ENCODE assay signal across 8 cellular contexts in genomic region chr14:78598046-78598652, GRCh38.
DNase-seq lines count a peak whose midpoint lies in the region; ATAC-seq and TF ChIP-seq lines count a peak whose summit lies in the region.

No MANE protein-coding gene starts in this region.

- no peaks in the 10 kb centered on the region for H3K9me3 ChIP-seq in Caco-2

- no peak overlapping the region for H3K4me3 Mint-ChIP-seq in Caco-2 (ENCODE audit: unreplicated experiment)
- H3K4me3 Mint-ChIP-seq in natural killer cell treated with Interleukin-12 subunit alpha and Interleukin-12 subunit beta and Interleukin-15 and Interleukin-18, amount 100 ng/mL, for 72 hours = no peak overlapping the region
- no peak overlapping the region for H3K4me3 Mint-ChIP-seq in type B pancreatic cell

- DNase-seq in Caco-2 (peak; percentile 51 to 63), NCI-H69 (lab: John Stamatoyannopoulos, UW) (peak; percentile 84), fibroblast of mammary gland (ENCODE audit: low read depth) (peak; percentile 52), type B pancreatic cell (ENCODE audit: extremely low spot score, unreplicated experiment) (no peak)
- DNase-seq in activated CD8-positive, alpha-beta memory T cell treated with anti-CD3 and anti-CD28 coated beads, Interleukin-2, amount 50 U/mL, for 24 hours (ENCODE audit: extremely low read depth) = peak; percentile 14
- DNase-seq in natural killer cell treated with Interleukin-12 subunit alpha and Interleukin-12 subunit beta and Interleukin-15 and Interleukin-18, amount 100 ng/mL, for 72 hours (ENCODE audit: low spot score) = peak; percentile 68

- H3K27me3 Mint-ChIP-seq in Caco-2 (ENCODE audit: insufficient read depth, unreplicated experiment) = peaks cover 13% of the 10 kb centered on the region
- H3K27me3 Mint-ChIP-seq in natural killer cell treated with Interleukin-12 subunit alpha and Interleukin-12 subunit beta and Interleukin-15 and Interleukin-18, amount 100 ng/mL, for 72 hours = peaks cover 5 to 17% of the 10 kb centered on the region in 2 donors
- H3K27me3 Mint-ChIP-seq in type B pancreatic cell = peaks cover 28% of the 10 kb centered on the region

- BruUV-seq in Caco-2 (replicated peaks; lab: Mats Ljungman, UMichigan) = no TSS peak

- H3K4me1 ChIP-seq in Caco-2 = no peaks in the 10 kb centered on the region

- intact Hi-C loops in Caco-2 (cut with micrococcal nuclease; ENCODE audit: unreplicated experiment) = loop anchor here (1.0 to 10.0 kb wide), 4 partner anchors 150 to 941 kb away; no protein-coding TSS in a partner anchor

- H3K4me3 ChIP-seq in Caco-2 (ENCODE audit: low read depth, low read length) (no peak overlapping the region), fibroblast of mammary gland (ENCODE audit: control insufficient read depth, low read depth, low read length) (no peak overlapping the region)

- CTCF ChIA-PET in Caco-2 (lab: Charles Lee) = interaction anchor here (0.6 kb wide), 1 partner anchor 1569 kb away, joined by 5 read pairs; no protein-coding TSS in a partner anchor

- H3K27ac Mint-ChIP-seq in Caco-2 (ENCODE audit: unreplicated experiment) = no peak overlapping the region
- H3K27ac Mint-ChIP-seq in natural killer cell treated with Interleukin-12 subunit alpha and Interleukin-12 subunit beta and Interleukin-15 and Interleukin-18, amount 100 ng/mL, for 72 hours = no peak overlapping the region
- no peak overlapping the region for H3K27ac Mint-ChIP-seq in type B pancreatic cell

- H3K9me3 Mint-ChIP-seq in Caco-2 (ENCODE audit: unreplicated experiment) = no peaks in the 10 kb centered on the region
- H3K9me3 Mint-ChIP-seq in natural killer cell treated with Interleukin-12 subunit alpha and Interleukin-12 subunit beta and Interleukin-15 and Interleukin-18, amount 100 ng/mL, for 72 hours = no peaks in the 10 kb centered on the region
- H3K9me3 Mint-ChIP-seq in type B pancreatic cell = no peaks in the 10 kb centered on the region

- ATAC-seq in GM19328 (IDR thresholded peaks at IDR 0.05; ENCODE audit: unreplicated experiment) = peak; percentile 88
- ATAC-seq in HG03342 (IDR thresholded peaks at IDR 0.05; ENCODE audit: unreplicated experiment) = peak; percentile 97
- ATAC-seq in natural killer cell treated with Interleukin-12 subunit alpha and Interleukin-12 subunit beta and Interleukin-15 and Interleukin-18, amount 100 ng/mL, for 72 hours = peak; percentile 66 to 77

- peak; percentile 78 to 93 for TF ChIP-seq CTCF in Caco-2 (IDR thresholded peaks at IDR 0.05; ENCODE audit: insufficient read depth in 1 of 2, low read depth in 1 of 2, low read length in 1 of 2, severe bottlenecking in 1 of 2, unreplicated experiment in 1 of 2)
- peak; percentile 97 for TF ChIP-seq CTCF in fibroblast of mammary gland (conservative IDR thresholded peaks at IDR 0.05; ENCODE audit: control insufficient read depth, insufficient read depth, low read depth, low read length)
- peak; percentile 96 for TF ChIP-seq CTCF in type B pancreatic cell (conservative IDR thresholded peaks at IDR 0.05)

- no peaks in the 10 kb centered on the region for H3K36me3 ChIP-seq in Caco-2 (ENCODE audit: control insufficient read depth, insufficient read depth, low read length)

- no peaks in the 10 kb centered on the region for H3K27me3 ChIP-seq in Caco-2 (replicated peaks; ENCODE audit: control insufficient read depth, insufficient read depth, low read length)

- POLR2A ChIA-PET in Caco-2 (lab: Charles Lee) = no interaction called here

- H3K4me1 Mint-ChIP-seq in Caco-2 (ENCODE audit: low read depth, unreplicated experiment) = no peaks in the 10 kb centered on the region
- no peaks in the 10 kb centered on the region for H3K4me1 Mint-ChIP-seq in natural killer cell treated with Interleukin-12 subunit alpha and Interleukin-12 subunit beta and Interleukin-15 and Interleukin-18, amount 100 ng/mL, for 72 hours (ENCODE audit: low read depth in 2 of 2)
- H3K4me1 Mint-ChIP-seq in type B pancreatic cell (ENCODE audit: unreplicated experiment) = no peaks in the 10 kb centered on the region

- H3K36me3 Mint-ChIP-seq in Caco-2 (ENCODE audit: insufficient read depth, unreplicated experiment) (no peaks in the 10 kb centered on the region), type B pancreatic cell (no peaks in the 10 kb centered on the region)
- H3K36me3 Mint-ChIP-seq in natural killer cell treated with Interleukin-12 subunit alpha and Interleukin-12 subunit beta and Interleukin-15 and Interleukin-18, amount 100 ng/mL, for 72 hours = no peaks in the 10 kb centered on the region
